ENCODE assay signal across 1 cellular context in genomic region chr1:15723631-15724246, GRCh38.
TF ChIP-seq lines count a peak whose summit lies in the region.

No MANE protein-coding gene starts in this region.

TF ChIP-seq in HepG2, 621 proteins besides CTCF, POLR2A, EP300 and RAD21:
- TF ChIP-seq KIAA2018 (CRISPR knock-in tag; IDR thresholded peaks at IDR 0.05; ENCODE audit: borderline replicate concordance) = no peak
- TF ChIP-seq TBP (CRISPR knock-in tag; IDR thresholded peaks at IDR 0.05) = no peak
- TF ChIP-seq RCOR2 (CRISPR knock-in tag; IDR thresholded peaks at IDR 0.05) = no peak
- TF ChIP-seq ZNF367 (CRISPR knock-in tag; IDR thresholded peaks at IDR 0.05; ENCODE audit: borderline replicate concordance) = no peak
- no peak for TF ChIP-seq PRDM4 (CRISPR knock-in tag; IDR thresholded peaks at IDR 0.05; ENCODE audit: borderline replicate concordance)
- TF ChIP-seq KDM6A (CRISPR knock-in tag; IDR thresholded peaks at IDR 0.05; ENCODE audit: low read depth) = no peak
- TF ChIP-seq MIXL1 (CRISPR knock-in tag; IDR thresholded peaks at IDR 0.05) = no peak
- no peak for TF ChIP-seq BHLHE40 (IDR thresholded peaks at IDR 0.05; ENCODE audit: low read length)
- no peak for TF ChIP-seq MIER2 (CRISPR knock-in tag; IDR thresholded peaks at IDR 0.05)
- TF ChIP-seq MAX (IDR thresholded peaks at IDR 0.05) = no peak
- no peak for TF ChIP-seq ZNF234 (CRISPR knock-in tag; conservative IDR thresholded peaks at IDR 0.05)
- no peak for TF ChIP-seq ZFP37 (CRISPR knock-in tag; IDR thresholded peaks at IDR 0.05; ENCODE audit: borderline replicate concordance)
- no peak for TF ChIP-seq SMAD3 (CRISPR knock-in tag; IDR thresholded peaks at IDR 0.05)
- no peak for TF ChIP-seq ETV6 (CRISPR knock-in tag; conservative IDR thresholded peaks at IDR 0.05)
